Comparison of ENCODE assay signal across 30 cellular contexts in genomic region chr13:59663707-59664106, GRCh38.
"Had no signal": no experiment of that assay in that cellular context is flagged by ENCODE, and none has a peak within 500 bp of the region (broad histone marks: within the 10 kb centered on the region; RNA-seq: fewer than 3 reads in every experiment).

No MANE protein-coding gene starts in this region.

- H3K36me3 ChIP-seq: brain microvascular endothelial cell, esophagus muscularis mucosa, gastrocnemius medialis, heart left ventricle had no signal

- H3K36me3 Mint-ChIP-seq: activated naive CD8-positive, alpha-beta T cell had no signal

- H3K9me3 ChIP-seq: esophagus muscularis mucosa, gastrocnemius medialis, heart left ventricle had no signal

- H3K27me3 ChIP-seq: brain microvascular endothelial cell, dorsolateral prefrontal cortex, esophagus muscularis mucosa, gastrocnemius medialis, heart left ventricle had no signal

- H3K4me3 ChIP-seq: coronary artery, dorsolateral prefrontal cortex, esophagus muscularis mucosa, gastrocnemius medialis, heart left ventricle had no signal

- H3K27me3 Mint-ChIP-seq: activated CD8-positive, alpha-beta T cell treated with anti-CD3 and anti-CD28 coated beads for 36 hours; activated naive CD8-positive, alpha-beta T cell; activated T-helper 17 cell treated with anti-CD3 and anti-CD28 coated beads, Interleukin-2, amount 50 U/mL, for 72 hours; central memory CD8-positive, alpha-beta T cell had no signal

- H3K4me3 Mint-ChIP-seq: activated CD8-positive, alpha-beta T cell treated with anti-CD3 and anti-CD28 coated beads for 36 hours; activated naive CD8-positive, alpha-beta T cell; activated T-cell treated with anti-CD3 and anti-CD28 coated beads, Interleukin-2, amount 50 U/mL, for 4 hours; activated T-helper 17 cell treated with anti-CD3 and anti-CD28 coated beads, Interleukin-2, amount 50 U/mL, for 72 hours; central memory CD8-positive, alpha-beta T cell; dendritic cell treated with granulocyte-macrophage colony-stimulating factor and Interleukin-4, amounts not matched to agents 40 ng/mL and 50 ng/mL, for 4 days; endodermal cell; WTC11 had no signal

- H3K27ac Mint-ChIP-seq: activated CD8-positive, alpha-beta T cell treated with anti-CD3 and anti-CD28 coated beads for 36 hours; activated naive CD8-positive, alpha-beta T cell; activated T-helper 17 cell treated with anti-CD3 and anti-CD28 coated beads, Interleukin-2, amount 50 U/mL, for 72 hours; endodermal cell; WTC11 had no signal

- H3K27ac ChIP-seq: brain microvascular endothelial cell, coronary artery, dorsolateral prefrontal cortex, esophagus muscularis mucosa, foreskin keratinocyte, gastrocnemius medialis, heart left ventricle had no signal

- ATAC-seq: activated CD8-positive, alpha-beta T cell treated with anti-CD3 and anti-CD28 coated beads for 36 hours; activated T-cell treated with anti-CD3 and anti-CD28 coated beads, Interleukin-2, amount 50 U/mL, for 4 hours; activated T-helper 17 cell treated with anti-CD3 and anti-CD28 coated beads, Interleukin-2, amount 50 U/mL, for 72 hours; foreskin keratinocyte; gastrocnemius medialis; heart left ventricle had no signal

- H3K4me1 ChIP-seq: foreskin keratinocyte had no signal

- DNase-seq: activated CD4-positive, alpha-beta T cell treated with anti-CD3 and anti-CD28 coated beads for 1 hour; activated CD4-positive, alpha-beta T cell treated with anti-CD3 and anti-CD28 coated beads for 4 hours; activated CD4-positive, alpha-beta T cell treated with anti-CD3 and anti-CD28 coated beads, Interleukin-2, amount 50 U/mL, for 1 hour; activated CD4-positive, alpha-beta T cell treated with anti-CD3 and anti-CD28 coated beads, Interleukin-2, amount 50 U/mL, for 48 hours; activated CD8-positive, alpha-beta memory T cell treated with anti-CD3 and anti-CD28 coated beads for 24 hours; activated CD8-positive, alpha-beta T cell treated with anti-CD3 and anti-CD28 coated beads for 36 hours; activated effector memory CD4-positive, alpha-beta T cell treated with Interleukin-2 at 50 U/mL for 16 hours; activated gamma-delta T cell treated with Interleukin-2 at 50 U/mL for 16 hours; activated naive CD4-positive, alpha-beta T cell treated with anti-CD3 and anti-CD28 coated beads, Interleukin-2, amount 50 U/mL, for 16 hours; activated naive CD4-positive, alpha-beta T cell treated with Interleukin-2 at 50 U/mL for 16 hours; activated T-cell treated with anti-CD3 and anti-CD28 coated beads, Interleukin-2, amount 50 U/mL, for 4 hours; amniotic stem cell; anterior cingulate cortex; brain microvascular endothelial cell; dorsolateral prefrontal cortex; effector memory CD4-positive, alpha-beta T cell; endodermal cell; erythroblast; foreskin keratinocyte; gastrocnemius medialis; glutamatergic neuron; heart left ventricle; T-helper 2 cell had no signal

- H3K9me3 Mint-ChIP-seq: activated CD8-positive, alpha-beta T cell treated with anti-CD3 and anti-CD28 coated beads for 36 hours; activated T-cell treated with anti-CD3 and anti-CD28 coated beads, Interleukin-2, amount 50 U/mL, for 4 hours; activated T-helper 17 cell treated with anti-CD3 and anti-CD28 coated beads, Interleukin-2, amount 50 U/mL, for 72 hours; central memory CD8-positive, alpha-beta T cell; dendritic cell treated with granulocyte-macrophage colony-stimulating factor and Interleukin-4, amounts not matched to agents 40 ng/mL and 50 ng/mL, for 4 days; endodermal cell had no signal

- H3K4me1 Mint-ChIP-seq: activated T-helper 17 cell treated with anti-CD3 and anti-CD28 coated beads, Interleukin-2, amount 50 U/mL, for 72 hours; central memory CD8-positive, alpha-beta T cell had no signal
